Comparison of ENCODE assay signal across 11 cellular contexts in genomic region chr7:137755438-137755837, GRCh38.
"Had no signal": no experiment of that assay in that cellular context is flagged by ENCODE, and none has a peak within 500 bp of the region (broad histone marks: within the 10 kb centered on the region; RNA-seq: fewer than 3 reads in every experiment).

No MANE protein-coding gene starts in this region.

- H3K4me1 Mint-ChIP-seq: activated naive CD8-positive, alpha-beta T cell treated with anti-CD3 and anti-CD28 coated beads for 36 hours had no signal

- H3K4me3 Mint-ChIP-seq: activated naive CD8-positive, alpha-beta T cell treated with anti-CD3 and anti-CD28 coated beads for 36 hours; activated T-cell treated with anti-CD3 and anti-CD28 coated beads, Interleukin-2, amount 50 U/mL, for 4 hours had no signal

- H3K79me2 ChIP-seq: hepatocyte had no signal

- H3K4me1 ChIP-seq: left ventricle myocardium inferior, vagina had no signal

- H3K9me3 Mint-ChIP-seq: activated naive CD8-positive, alpha-beta T cell treated with anti-CD3 and anti-CD28 coated beads for 36 hours; activated T-cell treated with anti-CD3 and anti-CD28 coated beads, Interleukin-2, amount 50 U/mL, for 4 hours had no signal

- H3K9me3 ChIP-seq: left ventricle myocardium inferior, vagina had no signal

- H3K27ac Mint-ChIP-seq: activated naive CD8-positive, alpha-beta T cell treated with anti-CD3 and anti-CD28 coated beads for 36 hours had no signal

- DNase-seq: activated gamma-delta T cell; activated naive CD8-positive, alpha-beta T cell treated with anti-CD3 and anti-CD28 coated beads for 36 hours; activated T-cell treated with anti-CD3 and anti-CD28 coated beads, Interleukin-2, amount 50 U/mL, for 4 hours; dorsolateral prefrontal cortex; kidney; left ventricle myocardium inferior; retina had no signal

- H3K27ac ChIP-seq: hepatocyte, left ventricle myocardium inferior, vagina had no signal

- H3K36me3 Mint-ChIP-seq: activated naive CD8-positive, alpha-beta T cell treated with anti-CD3 and anti-CD28 coated beads for 36 hours had no signal

- H3K36me3 ChIP-seq: left ventricle myocardium inferior, vagina had no signal

- H3K27me3 ChIP-seq: vagina had no signal

- H3K4me2 ChIP-seq: hepatocyte had no signal

- FAIRE-seq: bronchial epithelial cell, kidney, TTC549 had no signal

- H3K4me3 ChIP-seq: hepatocyte, left ventricle myocardium inferior, vagina had no signal
